ENCODE assay signal across 4 cellular contexts in the genomic region with DNA sequence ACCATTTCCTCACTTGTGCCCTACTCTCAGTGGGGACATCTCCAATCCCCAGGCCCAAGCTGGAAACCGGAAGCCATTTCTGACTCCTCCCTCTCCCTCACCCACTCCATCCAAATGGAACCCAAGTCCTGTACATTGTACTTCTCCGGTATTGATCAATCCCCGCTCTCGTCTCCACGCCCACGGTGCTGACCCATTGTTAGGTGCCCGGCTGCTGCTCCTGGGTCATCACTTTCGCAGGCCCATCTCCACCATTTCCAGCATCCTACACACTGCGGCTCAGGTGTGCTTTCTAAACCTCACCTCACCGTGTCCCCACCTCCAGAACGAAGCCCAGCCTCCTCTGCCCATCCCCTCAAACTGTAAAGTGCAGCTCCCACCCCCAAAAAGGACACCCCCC. TPM values are rescaled to one million over a fixed set of nuclear protein-coding genes. Genes with fewer than 3 reads are reported as not detected.
"Had no signal": no experiment of that assay in that cellular context is flagged by ENCODE, and none has a peak within 500 bp of the region (broad histone marks: within the 10 kb centered on the region; RNA-seq: fewer than 3 reads in every experiment).

No MANE protein-coding gene starts in this region.

RNA-seq across cellular contexts. Expression of a gene that starts 19.0 kb away (rescaled TPM):
- total RNA-seq: GM23338, H1, H9, IMR-90 had no signal
